14 cellular contexts compared by ENCODE assay signal in genomic region chr7:108261560-108262255, GRCh38.
"Had no signal": no experiment of that assay in that cellular context is flagged by ENCODE, and none has a peak within 500 bp of the region (broad histone marks: within the 10 kb centered on the region; RNA-seq: fewer than 3 reads in every experiment).

No MANE protein-coding gene starts in this region.

- H3K4me3 ChIP-seq: gastrocnemius medialis, right atrium auricular region, tibial artery, uterus had no signal

- ATAC-seq: activated CD4-positive, CD25-positive, alpha-beta regulatory T cell treated with anti-CD3 and anti-CD28 coated beads, Interleukin-2, amount 50 U/mL, for 24 hours; activated naive CD4-positive, alpha-beta T cell treated with anti-CD3 and anti-CD28 coated beads, Interleukin-2, amount 50 U/mL, for 72 hours; gastrocnemius medialis; stimulated activated effector memory CD8-positive, alpha-beta T cell treated with anti-CD3 and anti-CD28 coated beads, Interleukin-12 subunit alpha, Interleukin-12 subunit beta, amount 100 ng/mL, for 72 hours had no signal

- H3K27ac ChIP-seq: gastrocnemius medialis, parathyroid adenoma, right atrium auricular region, tibial artery, uterus had no signal

- H3K36me3 ChIP-seq: gastrocnemius medialis, right atrium auricular region, tibial artery, uterus had no signal

- H3K9me3 ChIP-seq: gastrocnemius medialis, right atrium auricular region, tibial artery, uterus had no signal

- H3K79me2 ChIP-seq: parathyroid adenoma had no signal

- DNase-seq: activated CD4-positive, alpha-beta T cell treated with anti-CD3 and anti-CD28 coated beads, Interleukin-2, amount 50 U/mL, for 4 hours; activated effector memory CD4-positive, alpha-beta T cell treated with Interleukin-2 at 50 U/mL for 16 hours; activated T-cell treated with anti-CD3 and anti-CD28 coated beads, Interleukin-2, amount 50 U/mL, for 24 hours; amygdala; effector memory CD4-positive, alpha-beta T cell; gastrocnemius medialis; small intestine; tibial artery; uterus had no signal

- H2AFZ ChIP-seq: parathyroid adenoma had no signal

- H3K4me1 ChIP-seq: right atrium auricular region, tibial artery, uterus had no signal

- H3K27me3 ChIP-seq: gastrocnemius medialis, right atrium auricular region, tibial artery, uterus had no signal
